ENCODE assay signal across 16 cellular contexts in the genomic region with DNA sequence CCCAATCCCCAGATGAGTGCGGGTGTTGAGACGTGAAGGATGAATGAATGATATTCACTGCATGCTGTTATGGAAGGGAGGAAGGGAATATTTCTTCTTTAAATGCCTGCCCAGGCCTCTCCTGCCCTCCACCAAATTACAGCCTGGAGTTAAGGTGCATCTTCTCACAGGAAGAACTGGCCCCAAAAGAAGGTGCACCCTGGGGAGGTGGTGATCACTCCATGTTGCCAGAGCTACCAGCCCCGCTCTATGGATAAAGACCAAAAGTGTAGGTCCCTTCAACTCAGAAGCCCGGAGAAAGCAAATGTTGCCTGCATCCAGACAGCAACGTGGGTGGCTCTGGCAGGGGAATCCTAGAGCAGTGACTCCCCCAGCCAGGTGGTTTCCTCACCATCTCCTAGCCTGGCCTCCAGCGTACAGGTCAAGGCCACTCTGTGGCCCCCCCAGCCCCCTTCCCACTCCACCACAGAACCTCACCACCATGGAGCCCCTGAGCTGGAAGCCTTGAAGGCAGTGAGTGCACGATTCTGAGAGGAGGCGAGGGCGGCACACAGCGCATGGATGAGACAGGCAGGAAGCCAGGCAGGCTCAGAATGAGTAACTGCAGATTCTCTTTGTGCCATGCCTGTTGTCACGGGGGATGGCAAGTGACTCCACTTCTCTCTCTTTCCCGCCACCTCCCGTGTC. TPM values are rescaled to one million over a fixed set of nuclear protein-coding genes. Genes with fewer than 3 reads are reported as not detected.
A peak's percentile ranks its signal among the peaks of the same experiment; 100 is the strongest.
DNase-seq lines count a peak whose midpoint lies in the region; ATAC-seq, FAIRE-seq and TF ChIP-seq lines count a peak whose summit lies in the region.
"Had no signal": no experiment of that assay in that cellular context is flagged by ENCODE, and none has a peak within 500 bp of the region (broad histone marks: within the 10 kb centered on the region; RNA-seq: fewer than 3 reads in every experiment).

No MANE protein-coding gene starts in this region.

- FAIRE-seq in GM12891 (lab: Jason Lieb, UNC) = peak; percentile 9
- FAIRE-seq: astrocyte had no signal

- H3K36me3 ChIP-seq in body of pancreas (replicated peaks in 1 of 2; ENCODE audit: insufficient read depth in 1 of 2, low read depth in 2 of 2) = no peaks in the 10 kb centered on the region
- H3K36me3 ChIP-seq: BLaER1 had no signal

- TF ChIP-seq POLR2A in GM12891 (IDR thresholded peaks at IDR 0.05; ENCODE audit: low read depth, low read length) = no peak
- no peak for TF ChIP-seq POLR2A in body of pancreas (IDR thresholded peaks at IDR 0.05)

- 86 to 89% methylated on average over 6 to 13 of the region's 13 CpGs for WGBS in body of pancreas, 2 donors

- in situ Hi-C loops in KBM-7 (cut with MboI; ENCODE audit: low pct_unique_long_range_greater_than_20kb, low sequenced_read_pairs) = no loop called here

- no peak overlapping the region for H3K4me3 ChIP-seq in body of pancreas
- H3K4me3 ChIP-seq: BLaER1 had no signal

- TF ChIP-seq CTCF in body of pancreas (IDR thresholded peaks at IDR 0.05) = no peak

- peaks cover 19% of the 10 kb centered on the region for H3K4me1 ChIP-seq in body of pancreas

- intact Hi-C loops in body of pancreas (cut with DNase I) = no loop called here

- ATAC-seq in body of pancreas (no peak), GM19452 (IDR thresholded peaks at IDR 0.05; ENCODE audit: unreplicated experiment) (no peak), HG03378 (IDR thresholded peaks at IDR 0.05; ENCODE audit: unreplicated experiment) (no peak)

- H3K27ac ChIP-seq in body of pancreas = no peak overlapping the region
- H3K27ac ChIP-seq: BLaER1 had no signal

- peaks cover 0 to 4% of the 10 kb centered on the region in 2 donors for H3K27me3 ChIP-seq in body of pancreas

- DNase-seq in Ammon's horn (ENCODE audit: low spot score) (peak; percentile 78), GM12891 (ENCODE audit: insufficient read length, low spot score) (no peak), body of pancreas (peak in 3 of 4 donors; percentile 1 to 9 (median 6)), nucleus accumbens (lab: John Stamatoyannopoulos, UW) (peak in 40 of 56 donors; percentile 10 to 89 (median 52)), GOT3 (lab: John Stamatoyannopoulos, UW) (no peak), KBM-7 (no peak)
- DNase-seq: DMS53; effector CD8-positive, alpha-beta T cell; NCI-H187 treated with DMSO at 0.1 percent for 48 hours; SHP77 treated with DMSO at 0.1 percent for 48 hours; T-helper 9 cell had no signal

- H3K9me3 ChIP-seq in body of pancreas = no peaks in the 10 kb centered on the region
- H3K9me3 ChIP-seq: BLaER1 had no signal

TF ChIP-seq in GM12891, 5 proteins besides CTCF, POLR2A, EP300 and RAD21:
- no peak for TF ChIP-seq POU2F2 (IDR thresholded peaks at IDR 0.05; ENCODE audit: low read depth, low read length)
- no peak for TF ChIP-seq POLR2AphosphoS5 (IDR thresholded peaks at IDR 0.05; ENCODE audit: low read depth, low read length)
- TF ChIP-seq PAX5 (IDR thresholded peaks at IDR 0.05; ENCODE audit: insufficient read depth, low read length, severe bottlenecking) = no peak
- no peak for TF ChIP-seq TAF1 (IDR thresholded peaks at IDR 0.05; ENCODE audit: low read depth, low read length)
- TF ChIP-seq SPI1 (IDR thresholded peaks at IDR 0.05; ENCODE audit: low read depth, low read length) = no peak

RNA-seq across cellular contexts. Expression of a gene that starts 3.5 kb away (rescaled TPM):
- polyA plus RNA-seq in GM12891 (2012; ENCODE audit: low read depth, missing spikeins) = not detected
- total RNA-seq in body of pancreas = 10 to 100 TPM in 1 of 2 donors, under 1 TPM in 1; 0.99 to 10.6 TPM
- total RNA-seq: osteoblast had no signal

Comparison
In these comparisons a context has a peak if more than half of its experiments do, and no peak if none do; other contexts are left out.
1. DNase-seq: peak in Ammon's horn (single experiment), body of pancreas (3 of 4) and nucleus accumbens (40 of 56); none in GM12891 (single experiment), GOT3 (single experiment) and KBM-7 (single experiment).